10 cellular contexts compared by ENCODE assay signal in genomic region chr2:223055836-223056235, GRCh38. TPM values are rescaled to one million over a fixed set of nuclear protein-coding genes. Genes with fewer than 3 reads are reported as not detected.
DNase-seq lines count a peak whose midpoint lies in the region; ATAC-seq and TF ChIP-seq lines count a peak whose summit lies in the region.
"Had no signal": no experiment of that assay in that cellular context is flagged by ENCODE, and none has a peak within 500 bp of the region (broad histone marks: within the 10 kb centered on the region; RNA-seq: fewer than 3 reads in every experiment).

No MANE protein-coding gene starts in this region.

- no peaks in the 10 kb centered on the region for H3K36me3 ChIP-seq in body of pancreas (replicated peaks in 1 of 2; ENCODE audit: insufficient read depth in 1 of 2, low read depth in 2 of 2)
- H3K36me3 ChIP-seq in lung (ENCODE audit: control insufficient read depth in 2 of 2, insufficient read depth in 2 of 2, low read length in 2 of 2) = no peaks in the 10 kb centered on the region
- H3K36me3 ChIP-seq in tibial artery = no peaks in the 10 kb centered on the region

- H3K27me3 Mint-ChIP-seq in natural killer cell treated with Interleukin-12 subunit alpha and Interleukin-12 subunit beta and Interleukin-15 and Interleukin-18, amount 100 ng/mL, for 72 hours = peaks cover 8 to 10% of the 10 kb centered on the region in 2 donors

- no peak for ATAC-seq in body of pancreas
- ATAC-seq in lung (ENCODE audit: insufficient read depth, low FRiP score) = no peak
- no peak for ATAC-seq in natural killer cell treated with Interleukin-12 subunit alpha and Interleukin-12 subunit beta and Interleukin-15 and Interleukin-18, amount 100 ng/mL, for 72 hours

- TF ChIP-seq CTCF in body of pancreas (IDR thresholded peaks at IDR 0.05) = no peak
- TF ChIP-seq CTCF in lung (IDR thresholded peaks at IDR 0.05; ENCODE audit: control extremely low read depth, extremely low read depth) = no peak
- TF ChIP-seq CTCF in tibial artery (IDR thresholded peaks at IDR 0.05) = no peak

- H3K4me3 Mint-ChIP-seq in natural killer cell treated with Interleukin-12 subunit alpha and Interleukin-12 subunit beta and Interleukin-15 and Interleukin-18, amount 100 ng/mL, for 72 hours = no peak overlapping the region

- no peaks in the 10 kb centered on the region for H3K9me3 Mint-ChIP-seq in natural killer cell treated with Interleukin-12 subunit alpha and Interleukin-12 subunit beta and Interleukin-15 and Interleukin-18, amount 100 ng/mL, for 72 hours

- no peaks in the 10 kb centered on the region for H3K4me1 Mint-ChIP-seq in natural killer cell treated with Interleukin-12 subunit alpha and Interleukin-12 subunit beta and Interleukin-15 and Interleukin-18, amount 100 ng/mL, for 72 hours (ENCODE audit: low read depth in 2 of 2)

- H3K9me3 ChIP-seq in body of pancreas (no peaks in the 10 kb centered on the region), lung (ENCODE audit: control insufficient read depth in 2 of 2, insufficient read depth in 1 of 2, low read length in 1 of 2) (no peaks in the 10 kb centered on the region), tibial artery (no peaks in the 10 kb centered on the region)

- H3K27me3 ChIP-seq in body of pancreas (no peaks in the 10 kb centered on the region), lung (ENCODE audit: control insufficient read depth, insufficient read depth) (no peaks in the 10 kb centered on the region), tibial artery (no peaks in the 10 kb centered on the region)

- DNase-seq in NCI-H446 (lab: John Stamatoyannopoulos, UW) (peak; percentile 82 to 86), body of pancreas (peak in 3 of 4 donors; percentile 44 to 54 (median 49)), lung (ENCODE audit: low spot score) (no peak), tibial artery (peak in 1 of 2 donors; percentile 45), cerebellar nuclear complex (lab: John Stamatoyannopoulos, UW) (no peak), AG08396 (ENCODE audit: low spot score) (no peak)
- no peak for DNase-seq in natural killer cell treated with Interleukin-12 subunit alpha and Interleukin-12 subunit beta and Interleukin-15 and Interleukin-18, amount 100 ng/mL, for 72 hours (ENCODE audit: low spot score)
- DNase-seq: NCI-H748 treated with DMSO at 0.1 percent for 48 hours had no signal

- peak overlapping the region in 3 of 4 donors; percentile 50 to 75 (median 59) for H3K27ac ChIP-seq in body of pancreas
- H3K27ac ChIP-seq in lung (ENCODE audit: low read depth in 1 of 2, low read length in 1 of 2) = peak overlapping the region; percentile 4 to 37
- H3K27ac ChIP-seq in tibial artery = peak overlapping the region; percentile 92 to 94
- H3K27ac ChIP-seq: KMS-11 had no signal

- no peak overlapping the region for H3K27ac Mint-ChIP-seq in natural killer cell treated with Interleukin-12 subunit alpha and Interleukin-12 subunit beta and Interleukin-15 and Interleukin-18, amount 100 ng/mL, for 72 hours

- intact Hi-C loops in body of pancreas (cut with DNase I) = no loop called here
- intact Hi-C loops in tibial artery (cut with DNase I; ENCODE audit: low total_unique reads) = no loop called here

- WGBS in body of pancreas, 2 donors = 25 to 42% methylated on average over 5 of the region's 5 CpGs
- 42 to 70% methylated on average over 5 of the region's 5 CpGs for WGBS in lung, 2 donors

- TF ChIP-seq POLR2A in body of pancreas (IDR thresholded peaks at IDR 0.05) = peak in 1 of 3 donors; percentile 19

- peaks cover 45% of the 10 kb centered on the region for H3K4me1 ChIP-seq in body of pancreas
- H3K4me1 ChIP-seq in lung (ENCODE audit: control insufficient read depth in 2 of 2, insufficient read depth in 2 of 2, low read length in 2 of 2) = peaks cover 0 to 8% of the 10 kb centered on the region in 2 donors
- H3K4me1 ChIP-seq in tibial artery = peaks cover 0 to 35% (median 18%) of the 10 kb centered on the region in 4 donors

- no peaks in the 10 kb centered on the region for H3K36me3 Mint-ChIP-seq in natural killer cell treated with Interleukin-12 subunit alpha and Interleukin-12 subunit beta and Interleukin-15 and Interleukin-18, amount 100 ng/mL, for 72 hours

- H3K4me3 ChIP-seq in body of pancreas (no peak overlapping the region), lung (no peak overlapping the region), tibial artery (peak overlapping the region; percentile 73 to 75)

RNA-seq across cellular contexts. Expression of gene KCNE4, which starts 3.8 kb away (rescaled TPM):
- total RNA-seq in body of pancreas (1 to 10 TPM; 3.9 to 4.6 TPM), lung (1 to 10 TPM; 1.2 to 5.3 TPM)
- polyA plus RNA-seq in lung = under 1 TPM; 0.79 to 0.90 TPM
- not detected for total RNA-seq in natural killer cell treated with Interleukin-12 subunit alpha and Interleukin-12 subunit beta and Interleukin-15 and Interleukin-18, amount 100 ng/mL, for 72 hours
- total RNA-seq: T-helper 2 cell treated with Interferon-gamma antibody and Interleukin-4, amounts not matched to agents 100 ng/mL and 5 ng/mL, for 36 hours had no signal

Comparison
In these comparisons a context has a peak if more than half of its experiments do, and no peak if none do; other contexts are left out.
1. DNase-seq: peak in NCI-H446 (2 of 2) and body of pancreas (3 of 4); none in lung (single experiment), cerebellar nuclear complex (0 of 2), natural killer cell treated with Interleukin-12 subunit alpha and Interleukin-12 subunit beta and Interleukin-15 and Interleukin-18, amount 100 ng/mL, for 72 hours (single experiment) and AG08396 (single experiment).
2. H3K27ac ChIP-seq: peak in every context shown above with its lines; median percentile 93 in tibial artery; 59 in body of pancreas; 20 in lung.
3. H3K4me3 ChIP-seq: peak in tibial artery (2 of 2); none in body of pancreas (0 of 2) and lung (single experiment).